8 cellular contexts compared by ENCODE assay signal in genomic region chr19:10510301-10510802, GRCh38. TPM values are rescaled to one million over a fixed set of nuclear protein-coding genes. Genes with fewer than 3 reads are reported as not detected.
DNase-seq lines count a peak whose midpoint lies in the region; ATAC-seq and TF ChIP-seq lines count a peak whose summit lies in the region.

No MANE protein-coding gene starts in this region.

- H3K36me3 Mint-ChIP-seq in CD8-positive, alpha-beta T cell: no peaks in the 10 kb centered on the region

- H3K27me3 ChIP-seq in CD8-positive, alpha-beta T cell (ENCODE audit: insufficient read depth, low read length): peaks cover 12% of the 10 kb centered on the region

- no peaks in the 10 kb centered on the region for H3K9me3 Mint-ChIP-seq in CD8-positive, alpha-beta T cell

- H3K4me3 ChIP-seq in CD8-positive, alpha-beta T cell (ENCODE audit: low read depth, low read length): no peak overlapping the region
- H3K4me3 ChIP-seq in fibroblast of pulmonary artery (replicated peaks; ENCODE audit: low read depth, low read length): no peak overlapping the region

- H3K4me1 Mint-ChIP-seq in CD8-positive, alpha-beta T cell (ENCODE audit: low read depth): peaks cover 33% of the 10 kb centered on the region

- peak; percentile 72 for TF ChIP-seq CTCF in CD8-positive, alpha-beta T cell (IDR thresholded peaks at IDR 0.05)
- TF ChIP-seq CTCF in fibroblast of pulmonary artery (IDR thresholded peaks at IDR 0.05; ENCODE audit: low read length, missing control alignments): peak; percentile 63

- H3K27ac Mint-ChIP-seq in CD8-positive, alpha-beta T cell: no peak overlapping the region

- DNase-seq in CD8-positive, alpha-beta T cell: peak; percentile 46 to 79 (median 53)
- DNase-seq in Kasumi-1 (lab: John Stamatoyannopoulos, UW): peak; percentile 9 to 14
- DNase-seq in activated T-cell treated with anti-CD3 and anti-CD28 coated beads, Interleukin-2, amount 50 U/mL, for 1 hour: peak; percentile 76
- DNase-seq in fibroblast of pulmonary artery (ENCODE audit: low read depth): no peak
- peak; percentile 28 for DNase-seq in stimulated activated CD4-positive, alpha-beta T cell treated with anti-CD3 and anti-CD28 coated beads, Interleukin-2, amount 100 ng/mL, for 4 hours (ENCODE audit: low read depth)
- no peak for DNase-seq in SK-N-DZ (ENCODE audit: low spot score)

- H3K4me3 Mint-ChIP-seq in CD8-positive, alpha-beta T cell: no peak overlapping the region

- H3K27ac ChIP-seq in CD8-positive, alpha-beta T cell (ENCODE audit: low read depth, low read length): no peak overlapping the region

- H3K9me3 ChIP-seq in CD8-positive, alpha-beta T cell (ENCODE audit: low read length): no peaks in the 10 kb centered on the region

- POLR2A ChIA-PET in CD8-positive, alpha-beta T cell (lab: Charles Lee): no interaction called here

- H3K27me3 Mint-ChIP-seq in CD8-positive, alpha-beta T cell (ENCODE audit: low read depth): peaks cover 20% of the 10 kb centered on the region

- no peak for ATAC-seq in CD8-positive, alpha-beta T cell
- ATAC-seq in GM21360 (IDR thresholded peaks at IDR 0.05; ENCODE audit: unreplicated experiment) (no peak), GM19397 (IDR thresholded peaks at IDR 0.05; ENCODE audit: unreplicated experiment) (no peak)

- intact Hi-C loops in CD8-positive, alpha-beta T cell (cut with DNase I, micrococcal nuclease): loop anchor here in 1 of 2 experiments (1.0 kb wide), 1 partner anchor 62 kb away; no protein-coding TSS in a partner anchor

- peaks cover 30% of the 10 kb centered on the region for H3K4me1 ChIP-seq in CD8-positive, alpha-beta T cell (ENCODE audit: insufficient read depth, low read length)

- CTCF ChIA-PET in CD8-positive, alpha-beta T cell (lab: Charles Lee): interaction anchor here (0.8 to 3.2 kb wide), 11 partner anchors 18 to 137 kb away, joined by 3 to 16 read pairs (median 5); no protein-coding TSS in a partner anchor

- no peaks in the 10 kb centered on the region for H3K36me3 ChIP-seq in CD8-positive, alpha-beta T cell (ENCODE audit: insufficient read depth, low read length)

RNA-seq across cellular contexts. Expression of gene S1PR5, which starts 6.9 kb away (rescaled TPM):
- total RNA-seq in CD8-positive, alpha-beta T cell: 10 to 100 TPM; 21.6 to 22.5 TPM
- not detected in 2 replicates for polyA plus RNA-seq in SK-N-DZ (2014; cell fraction: cytosol; rRNA removed)
- polyA plus RNA-seq in SK-N-DZ (2014; cell fraction: nucleus; rRNA removed): not detected in 2 replicates

RNA-seq across cellular contexts. Expression of gene KEAP1, which starts 7.2 kb away (rescaled TPM):
- 10 to 100 TPM; 13.1 to 13.7 TPM for total RNA-seq in CD8-positive, alpha-beta T cell
- polyA plus RNA-seq in SK-N-DZ (2014; cell fraction: cytosol; rRNA removed): 65.3 and 70.2 TPM in 2 replicates
- polyA plus RNA-seq in SK-N-DZ (2014; cell fraction: nucleus; rRNA removed): 36.0 and 39.7 TPM in 2 replicates

RNA-seq across cellular contexts. Expression of gene ATG4D, which starts 33.4 kb away (rescaled TPM):
- total RNA-seq in CD8-positive, alpha-beta T cell: 10 to 100 TPM; 82.0 to 91.1 TPM
- 38.7 and 51.2 TPM in 2 replicates for polyA plus RNA-seq in SK-N-DZ (2014; cell fraction: cytosol; rRNA removed)
- 31.9 and 55.9 TPM in 2 replicates for polyA plus RNA-seq in SK-N-DZ (2014; cell fraction: nucleus; rRNA removed)

RNA-seq across cellular contexts. Expression of gene KRI1, which starts 55.5 kb away (rescaled TPM):
- total RNA-seq in CD8-positive, alpha-beta T cell: 10 to 100 TPM; 29.8 to 33.9 TPM
- 16.4 and 16.9 TPM in 2 replicates for polyA plus RNA-seq in SK-N-DZ (2014; cell fraction: cytosol; rRNA removed)
- polyA plus RNA-seq in SK-N-DZ (2014; cell fraction: nucleus; rRNA removed): 59.4 and 62.4 TPM in 2 replicates

RNA-seq across cellular contexts. Expression of gene CDKN2D, which starts 58.4 kb away (rescaled TPM):
- total RNA-seq in CD8-positive, alpha-beta T cell: 10 to 100 TPM; 58.5 to 61.3 TPM
- 44.6 and 46.5 TPM in 2 replicates for polyA plus RNA-seq in SK-N-DZ (2014; cell fraction: cytosol; rRNA removed)
- polyA plus RNA-seq in SK-N-DZ (2014; cell fraction: nucleus; rRNA removed): 28.8 and 30.9 TPM in 2 replicates

Comparison
In these comparisons a context has a peak if more than half of its experiments do, and no peak if none do; other contexts are left out.
1. DNase-seq: peak in CD8-positive, alpha-beta T cell (7 of 7), Kasumi-1 (2 of 2), activated T-cell treated with anti-CD3 and anti-CD28 coated beads, Interleukin-2, amount 50 U/mL, for 1 hour (single experiment) and stimulated activated CD4-positive, alpha-beta T cell treated with anti-CD3 and anti-CD28 coated beads, Interleukin-2, amount 100 ng/mL, for 4 hours (single experiment); none in fibroblast of pulmonary artery (single experiment) and SK-N-DZ (single experiment).